In genomic region chr11:82315093-82315492, GRCh38 we compare ENCODE assay signal across 9 cellular contexts.
DNase-seq lines count a peak whose midpoint lies in the region; ATAC-seq, FAIRE-seq and TF ChIP-seq lines count a peak whose summit lies in the region.
"Had no signal": no experiment of that assay in that cellular context is flagged by ENCODE, and none has a peak within 500 bp of the region (broad histone marks: within the 10 kb centered on the region; RNA-seq: fewer than 3 reads in every experiment).

No MANE protein-coding gene starts in this region.

- H3K4me3 ChIP-seq in lower lobe of right lung, result no peak overlapping the region
- H3K4me3 ChIP-seq in osteoblast (ENCODE audit: insufficient read depth, low read length), result no peak overlapping the region

- no peaks in the 10 kb centered on the region for H4K20me1 ChIP-seq in osteoblast (ENCODE audit: insufficient read depth, low read length)

- H3K79me2 ChIP-seq in osteoblast (ENCODE audit: insufficient read depth, low read length), result no peaks in the 10 kb centered on the region

- H3K4me1 ChIP-seq in lower lobe of right lung (no peaks in the 10 kb centered on the region), osteoblast (ENCODE audit: insufficient read depth, low read length) (no peaks in the 10 kb centered on the region)

- H2AFZ ChIP-seq in osteoblast (ENCODE audit: low read length), result no peak overlapping the region

- no peak for DNase-seq in GM12892 (ENCODE audit: insufficient read length)
- DNase-seq in SW480 (ENCODE audit: low spot score), result peak; percentile 32
- no peak for DNase-seq in lower lobe of right lung
- DNase-seq in activated effector memory CD4-positive, alpha-beta T cell treated with anti-CD3 and anti-CD28 coated beads, Interleukin-2, amount 50 U/mL, for 16 hours, result no peak
- no peak for DNase-seq in osteoblast (ENCODE audit: insufficient read length, low spot score, missing footprints)
- no peak for DNase-seq in Kasumi-1 (lab: John Stamatoyannopoulos, UW)
- no peak for DNase-seq in activated naive CD4-positive, alpha-beta T cell (lab: John Stamatoyannopoulos, UW)
- DNase-seq: activated B cell treated with CpG ODN at 0.5 μM for 24 hours had no signal

- H3K27ac ChIP-seq in lower lobe of right lung (no peak overlapping the region), osteoblast (ENCODE audit: low read depth, low read length) (no peak overlapping the region)

- TF ChIP-seq CTCF in lower lobe of right lung (IDR thresholded peaks at IDR 0.05) (peak; percentile 40), osteoblast (IDR thresholded peaks at IDR 0.05; ENCODE audit: extremely low read depth, low read depth, low read length) (no peak)

- no peak overlapping the region for H3K4me2 ChIP-seq in osteoblast (ENCODE audit: insufficient read depth, low read length)

- ATAC-seq in HG03095 (IDR thresholded peaks at IDR 0.05; ENCODE audit: unreplicated experiment), result peak; percentile 62
- ATAC-seq in lower lobe of right lung, result peak; percentile 25 to 59

- H3K36me3 ChIP-seq in lower lobe of right lung (no peaks in the 10 kb centered on the region), osteoblast (ENCODE audit: insufficient read depth, low read length) (no peaks in the 10 kb centered on the region)

- no peak for TF ChIP-seq POLR2A in GM12892 (IDR thresholded peaks at IDR 0.05; ENCODE audit: low read depth, low read length)

- intact Hi-C loops in lower lobe of right lung (cut with DNase I), result no loop called here

- no peaks in the 10 kb centered on the region for H3K27me3 ChIP-seq in lower lobe of right lung (ENCODE audit: low read depth)
- no peaks in the 10 kb centered on the region for H3K27me3 ChIP-seq in osteoblast (ENCODE audit: insufficient read depth, low read length)

- peak; percentile 40 for FAIRE-seq in GM12892 (lab: Jason Lieb, UNC)

- no peaks in the 10 kb centered on the region for H3K9me3 ChIP-seq in lower lobe of right lung
- H3K9me3 ChIP-seq in osteoblast (ENCODE audit: low read depth, low read length), result no peaks in the 10 kb centered on the region
